18 cellular contexts compared by ENCODE assay signal in genomic region chr3:61960976-61961375, GRCh38.
DNase-seq lines count a peak whose midpoint lies in the region; ATAC-seq and TF ChIP-seq lines count a peak whose summit lies in the region.
"Had no signal": no experiment of that assay in that cellular context is flagged by ENCODE, and none has a peak within 500 bp of the region (broad histone marks: within the 10 kb centered on the region; RNA-seq: fewer than 3 reads in every experiment).

No MANE protein-coding gene starts in this region.

- TF ChIP-seq EP300 in SK-N-SH (IDR thresholded peaks at IDR 0.05; ENCODE audit: borderline replicate concordance in 1 of 2, low read depth in 1 of 2, low read length in 1 of 2) = no peak; a peak in 1 of 4 replicates

- H3K9me3 ChIP-seq in SK-N-SH = no peaks in the 10 kb centered on the region
- no peaks in the 10 kb centered on the region for H3K9me3 ChIP-seq in RWPE2 (ENCODE audit: severe bottlenecking)
- H3K9me3 ChIP-seq in smooth muscle cell (replicated peaks; ENCODE audit: low read depth) = no peaks in the 10 kb centered on the region

- H2AFZ ChIP-seq in SK-N-SH (ENCODE audit: low read depth) = no peak overlapping the region
- H2AFZ ChIP-seq in smooth muscle cell (ENCODE audit: low read depth) = no peak overlapping the region

- DNase-seq in SK-N-SH = no peak
- DNase-seq in RWPE2 (ENCODE audit: low spot score) = no peak
- peak; percentile 46 for DNase-seq in epithelial cell of esophagus (ENCODE audit: low read depth)
- no peak for DNase-seq in smooth muscle cell (lab: John Stamatoyannopoulos, UW; ENCODE audit: unreplicated experiment)
- DNase-seq in inferior parietal cortex (ENCODE audit: extremely low spot score) = no peak
- no peak for DNase-seq in glutamatergic neuron
- DNase-seq: CD8-positive, alpha-beta T cell; COR-L47; DMS153; DMS79 treated with DMSO at 0.1 percent for 48 hours; EL; GDM1; H7 had no signal

- CTCF ChIA-PET in SK-N-SH (lab: Yijun Ruan, JAX) = interaction anchor here (0.8 to 1.7 kb wide), 2 partner anchors 25 to 103 kb away, joined by 4 to 5 read pairs; no protein-coding TSS in a partner anchor

- POLR2A ChIA-PET in SK-N-SH (lab: Yijun Ruan, JAX) = no interaction called here

- no peaks in the 10 kb centered on the region for H3K9me2 ChIP-seq in SK-N-SH

- H3K27me3 Mint-ChIP-seq in glutamatergic neuron (ENCODE audit: unreplicated experiment) = no peaks in the 10 kb centered on the region

- H3K36me3 Mint-ChIP-seq in glutamatergic neuron (ENCODE audit: unreplicated experiment) = no peaks in the 10 kb centered on the region
- H3K36me3 Mint-ChIP-seq: CD14-positive monocyte; CD8-positive, alpha-beta T cell had no signal

- H3K27me3 ChIP-seq in SK-N-SH (ENCODE audit: insufficient read depth) (no peaks in the 10 kb centered on the region), RWPE2 (ENCODE audit: insufficient read depth, poor library complexity, severe bottlenecking) (no peaks in the 10 kb centered on the region), smooth muscle cell (ENCODE audit: low read depth) (no peaks in the 10 kb centered on the region)

- no peaks in the 10 kb centered on the region for H4K20me1 ChIP-seq in SK-N-SH (ENCODE audit: insufficient read depth)
- H4K20me1 ChIP-seq in smooth muscle cell (ENCODE audit: low read depth) = peaks cover 91% of the 10 kb centered on the region

- H3K4me2 ChIP-seq in SK-N-SH (no peak overlapping the region), smooth muscle cell (peak overlapping the region; percentile 27)

- H3K9me3 Mint-ChIP-seq in glutamatergic neuron (ENCODE audit: unreplicated experiment) = peaks cover 3% of the 10 kb centered on the region
- H3K9me3 Mint-ChIP-seq: CD8-positive, alpha-beta T cell had no signal

- peaks cover 12% of the 10 kb centered on the region for H3K4me1 Mint-ChIP-seq in glutamatergic neuron (ENCODE audit: low read depth, unreplicated experiment)
- H3K4me1 Mint-ChIP-seq: CD14-positive monocyte had no signal

- no peak overlapping the region for H3K4me3 Mint-ChIP-seq in glutamatergic neuron (ENCODE audit: unreplicated experiment)
- H3K4me3 Mint-ChIP-seq: CD14-positive monocyte; CD8-positive, alpha-beta T cell had no signal

- H3K4me1 ChIP-seq in SK-N-SH (ENCODE audit: control insufficient read depth in 1 of 2, insufficient read depth in 2 of 2, low read depth in 1 of 2, low read length in 1 of 2) (peaks cover 9 to 25% of the 10 kb centered on the region in 2 experiments; a peak in 3 of 4 replicates), RWPE2 (ENCODE audit: insufficient read depth, poor library complexity, severe bottlenecking) (peaks cover 26% of the 10 kb centered on the region), smooth muscle cell (ENCODE audit: low read depth) (peaks cover 27% of the 10 kb centered on the region)

- H3K4me3 ChIP-seq in SK-N-SH (ENCODE audit: low read depth in 2 of 2, low read length in 1 of 2) (no peak overlapping the region), RWPE2 (ENCODE audit: severe bottlenecking) (no peak overlapping the region), epithelial cell of esophagus (ENCODE audit: low read length) (no peak overlapping the region), smooth muscle cell (no peak overlapping the region)

- H3F3A ChIP-seq in SK-N-SH (replicated peaks; ENCODE audit: insufficient read depth) (peaks cover 11% of the 10 kb centered on the region), smooth muscle cell (ENCODE audit: low read depth) (no peaks in the 10 kb centered on the region)

- no peaks in the 10 kb centered on the region for H3K36me3 ChIP-seq in SK-N-SH (replicated peaks in 1 of 2; ENCODE audit: control insufficient read depth in 1 of 2, insufficient read depth in 2 of 2, low read length in 1 of 2)
- H3K36me3 ChIP-seq in RWPE2 (ENCODE audit: low read depth) = no peaks in the 10 kb centered on the region
- H3K36me3 ChIP-seq in smooth muscle cell (ENCODE audit: low read depth) = no peaks in the 10 kb centered on the region

- no peak for ATAC-seq in SK-N-SH treated with all-trans-retinoic acid at 6 μM for 48 hours
- ATAC-seq in RWPE2 (ENCODE audit: low read depth) = peak; percentile 65; the same call in 2 of the 3 replicates
- no peak for ATAC-seq in GM18870 (IDR thresholded peaks at IDR 0.05; ENCODE audit: unreplicated experiment)
- ATAC-seq: CD8-positive, alpha-beta T cell; HepG2 had no signal

- no peak for TF ChIP-seq RAD21 in SK-N-SH (IDR thresholded peaks at IDR 0.05; ENCODE audit: low read length)

- H3K27ac ChIP-seq in SK-N-SH (ENCODE audit: low read depth in 2 of 2, low read length in 1 of 2) = no peak overlapping the region
- no peak overlapping the region for H3K27ac ChIP-seq in RWPE2 (ENCODE audit: poor library complexity, severe bottlenecking)
- H3K27ac ChIP-seq in smooth muscle cell (ENCODE audit: low read depth) = no peak overlapping the region
- H3K27ac ChIP-seq: 22Rv1 had no signal

- no peak overlapping the region for H3K9ac ChIP-seq in SK-N-SH
- no peak overlapping the region for H3K9ac ChIP-seq in smooth muscle cell (ENCODE audit: low read depth)

- no peak overlapping the region for H3K27ac Mint-ChIP-seq in glutamatergic neuron (ENCODE audit: unreplicated experiment)
- H3K27ac Mint-ChIP-seq: CD14-positive monocyte; CD8-positive, alpha-beta T cell had no signal

- TF ChIP-seq CTCF in SK-N-SH (IDR thresholded peaks at IDR 0.05) (no peak), RWPE2 (IDR thresholded peaks at IDR 0.05; ENCODE audit: poor library complexity, severe bottlenecking) (no peak), epithelial cell of esophagus (IDR thresholded peaks at IDR 0.05; ENCODE audit: insufficient read depth, low read depth, low read length, missing control alignments) (no peak), smooth muscle cell (IDR thresholded peaks at IDR 0.05; ENCODE audit: borderline replicate concordance, insufficient read depth, poor library complexity, severe bottlenecking) (no peak), glutamatergic neuron (IDR thresholded peaks at IDR 0.05; ENCODE audit: partially characterized antibody, unreplicated experiment) (no peak)

- peaks cover 14% of the 10 kb centered on the region for H3K79me2 ChIP-seq in SK-N-SH (ENCODE audit: insufficient read depth)
- peaks cover 20% of the 10 kb centered on the region for H3K79me2 ChIP-seq in smooth muscle cell (ENCODE audit: low read depth)

TF ChIP-seq in SK-N-SH, 30 proteins besides CTCF, POLR2A, EP300 and RAD21 (continues in another document):
- TF ChIP-seq FOSL2 (IDR thresholded peaks at IDR 0.05; ENCODE audit: borderline replicate concordance, low read depth) = peak; percentile 27; the same call in 1 of the 2 replicates
- no peak for TF ChIP-seq GABPA (IDR thresholded peaks at IDR 0.05; ENCODE audit: low read depth)
- TF ChIP-seq RFX5 (IDR thresholded peaks at IDR 0.05; ENCODE audit: low read length) = no peak
- no peak for TF ChIP-seq SMC3 (IDR thresholded peaks at IDR 0.05; ENCODE audit: low read depth, low read length)
- no peak for TF ChIP-seq RXRA (IDR thresholded peaks at IDR 0.05; ENCODE audit: borderline replicate concordance, low read depth)
- TF ChIP-seq RCOR1 (IDR thresholded peaks at IDR 0.05; ENCODE audit: low read length) = no peak
- TF ChIP-seq EZH2phosphoT487 (IDR thresholded peaks at IDR 0.05; ENCODE audit: borderline replicate concordance, low read depth) = no peak
- no peak for TF ChIP-seq MEF2A (IDR thresholded peaks at IDR 0.05; ENCODE audit: borderline replicate concordance, low read depth)
- TF ChIP-seq TCF12 (IDR thresholded peaks at IDR 0.05) = peak; percentile 53; the same call in 1 of the 2 replicates
- TF ChIP-seq TEAD4 (IDR thresholded peaks at IDR 0.05; ENCODE audit: borderline replicate concordance, insufficient read depth) = no peak
- TF ChIP-seq USF2 (IDR thresholded peaks at IDR 0.05; ENCODE audit: borderline replicate concordance, low read depth, low read length) = no peak

TF ChIP-seq in SK-N-SH treated with all-trans-retinoic acid at 6 μM for 48 hours, 23 proteins besides CTCF, POLR2A, EP300 and RAD21:
- no peak for TF ChIP-seq BACH2 (CRISPR knock-in tag; IDR thresholded peaks at IDR 0.05; ENCODE audit: borderline replicate concordance)
- TF ChIP-seq OSR1 (CRISPR knock-in tag; IDR thresholded peaks at IDR 0.05) = no peak
- TF ChIP-seq ISL1 (CRISPR knock-in tag; IDR thresholded peaks at IDR 0.05) = no peak
